In the genomic region with DNA sequence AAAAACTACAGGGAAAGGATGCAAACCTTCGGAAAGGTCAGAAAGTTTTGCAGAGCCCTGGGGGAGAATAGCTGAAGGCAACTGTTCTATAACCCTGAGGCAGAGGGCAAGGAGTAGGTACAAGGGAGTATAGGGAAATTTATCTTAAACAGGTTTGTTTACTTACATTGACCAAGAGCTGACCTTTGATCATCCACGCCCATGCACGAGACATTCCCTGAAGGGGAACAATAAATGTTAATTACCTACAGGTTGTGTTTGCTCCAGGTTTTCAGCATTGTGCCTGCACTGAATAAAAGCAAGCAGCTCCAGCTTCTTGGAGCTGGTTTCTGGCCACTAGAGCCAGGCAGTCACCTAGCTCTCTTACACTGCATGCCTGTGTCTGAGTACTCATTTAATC, we compare ENCODE assay signal across 1 cellular context.
TF ChIP-seq lines count a peak whose summit lies in the region.

No MANE protein-coding gene starts in this region.

TF ChIP-seq in HepG2, 621 proteins besides CTCF, POLR2A, EP300 and RAD21 (continued from another document and continues in another):
- TF ChIP-seq, protein P1, sequence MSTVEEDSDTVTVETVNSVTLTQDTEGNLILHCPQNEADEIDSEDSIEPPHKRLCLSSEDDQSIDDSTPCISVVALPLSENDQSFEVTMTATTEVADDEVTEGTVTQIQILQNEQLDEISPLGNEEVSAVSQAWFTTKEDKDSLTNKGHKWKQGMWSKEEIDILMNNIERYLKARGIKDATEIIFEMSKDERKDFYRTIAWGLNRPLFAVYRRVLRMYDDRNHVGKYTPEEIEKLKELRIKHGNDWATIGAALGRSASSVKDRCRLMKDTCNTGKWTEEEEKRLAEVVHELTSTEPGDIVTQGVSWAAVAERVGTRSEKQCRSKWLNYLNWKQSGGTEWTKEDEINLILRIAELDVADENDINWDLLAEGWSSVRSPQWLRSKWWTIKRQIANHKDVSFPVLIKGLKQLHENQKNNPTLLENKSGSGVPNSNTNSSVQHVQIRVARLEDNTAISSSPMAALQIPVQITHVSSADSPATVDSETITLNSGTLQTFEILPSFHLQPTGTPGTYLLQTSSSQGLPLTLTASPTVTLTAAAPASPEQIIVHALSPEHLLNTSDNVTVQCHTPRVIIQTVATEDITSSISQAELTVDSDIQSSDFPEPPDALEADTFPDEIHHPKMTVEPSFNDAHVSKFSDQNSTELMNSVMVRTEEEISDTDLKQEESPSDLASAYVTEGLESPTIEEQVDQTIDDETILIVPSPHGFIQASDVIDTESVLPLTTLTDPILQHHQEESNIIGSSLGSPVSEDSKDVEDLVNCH (CRISPR knock-in tag; IDR thresholded peaks at IDR 0.05): no peak
- TF ChIP-seq MIXL1 (CRISPR knock-in tag; IDR thresholded peaks at IDR 0.05) (0 out of 2 replicates have a peak, but pooled peaks have one; percentile 38), TEAD3 (CRISPR knock-in tag; optimal IDR thresholded peaks at IDR 0.05; ENCODE audit: borderline replicate concordance) (no peak), IKZF1 (IDR thresholded peaks at IDR 0.05) (no peak), RBFOX2 (IDR thresholded peaks at IDR 0.05; ENCODE audit: low read depth, low read length) (no peak), SOX5 (CRISPR knock-in tag; IDR thresholded peaks at IDR 0.05; ENCODE audit: borderline replicate concordance) (peak; percentile 95), SOX6 (IDR thresholded peaks at IDR 0.05) (no peak), SOX6 (CRISPR knock-in tag; IDR thresholded peaks at IDR 0.05) (peak; percentile 97), ZNF367 (CRISPR knock-in tag; IDR thresholded peaks at IDR 0.05; ENCODE audit: borderline replicate concordance) (no peak), NFAT5 (CRISPR knock-in tag; IDR thresholded peaks at IDR 0.05) (no peak), ZBTB20 (CRISPR knock-in tag; IDR thresholded peaks at IDR 0.05; ENCODE audit: borderline replicate concordance, low read depth) (no peak), SALL1 (CRISPR knock-in tag; IDR thresholded peaks at IDR 0.05) (peak; percentile 32; the same call in 1 of the 2 replicates), TEF (CRISPR knock-in tag; IDR thresholded peaks at IDR 0.05) (no peak), ZNF383 (CRISPR knock-in tag; IDR thresholded peaks at IDR 0.05; ENCODE audit: borderline replicate concordance) (no peak), NR2C2 (CRISPR knock-in tag; IDR thresholded peaks at IDR 0.05; ENCODE audit: borderline replicate concordance) (no peak), SIX4 (CRISPR knock-in tag; IDR thresholded peaks at IDR 0.05) (no peak), SKI (IDR thresholded peaks at IDR 0.05; ENCODE audit: partially characterized antibody) (no peak), KDM1A (CRISPR knock-in tag; IDR thresholded peaks at IDR 0.05) (no peak), PHF8 (CRISPR knock-in tag; IDR thresholded peaks at IDR 0.05) (no peak), ARID3A (IDR thresholded peaks at IDR 0.05; ENCODE audit: low read depth, low read length) (peak; percentile 40; the same call in 1 of the 2 replicates), ATF7 (IDR thresholded peaks at IDR 0.05) (no peak), ATF7 (CRISPR knock-in tag; IDR thresholded peaks at IDR 0.05) (no peak), FOXP1 (IDR thresholded peaks at IDR 0.05) (no peak), FOXP1 (CRISPR knock-in tag; IDR thresholded peaks at IDR 0.05) (peak; percentile 73; the same call in 1 of the 2 replicates), ARNTL (CRISPR knock-in tag; IDR thresholded peaks at IDR 0.05) (no peak), MIER3 (CRISPR knock-in tag; IDR thresholded peaks at IDR 0.05; ENCODE audit: borderline replicate concordance) (no peak), KAT2B (IDR thresholded peaks at IDR 0.05; ENCODE audit: borderline replicate concordance, low read depth, low read length) (no peak), ASH2L (IDR thresholded peaks at IDR 0.05; ENCODE audit: insufficient read length, low read depth, low read length) (no peak), E2F1 (CRISPR knock-in tag; IDR thresholded peaks at IDR 0.05) (no peak), SIN3B (IDR thresholded peaks at IDR 0.05; ENCODE audit: low read length) (no peak), PPARG (CRISPR knock-in tag; conservative IDR thresholded peaks at IDR 0.05) (no peak), MATR3 (CRISPR knock-in tag; IDR thresholded peaks at IDR 0.05) (no peak), HIC2 (CRISPR knock-in tag; IDR thresholded peaks at IDR 0.05; ENCODE audit: low read depth) (no peak)
- TF ChIP-seq, protein P2, sequence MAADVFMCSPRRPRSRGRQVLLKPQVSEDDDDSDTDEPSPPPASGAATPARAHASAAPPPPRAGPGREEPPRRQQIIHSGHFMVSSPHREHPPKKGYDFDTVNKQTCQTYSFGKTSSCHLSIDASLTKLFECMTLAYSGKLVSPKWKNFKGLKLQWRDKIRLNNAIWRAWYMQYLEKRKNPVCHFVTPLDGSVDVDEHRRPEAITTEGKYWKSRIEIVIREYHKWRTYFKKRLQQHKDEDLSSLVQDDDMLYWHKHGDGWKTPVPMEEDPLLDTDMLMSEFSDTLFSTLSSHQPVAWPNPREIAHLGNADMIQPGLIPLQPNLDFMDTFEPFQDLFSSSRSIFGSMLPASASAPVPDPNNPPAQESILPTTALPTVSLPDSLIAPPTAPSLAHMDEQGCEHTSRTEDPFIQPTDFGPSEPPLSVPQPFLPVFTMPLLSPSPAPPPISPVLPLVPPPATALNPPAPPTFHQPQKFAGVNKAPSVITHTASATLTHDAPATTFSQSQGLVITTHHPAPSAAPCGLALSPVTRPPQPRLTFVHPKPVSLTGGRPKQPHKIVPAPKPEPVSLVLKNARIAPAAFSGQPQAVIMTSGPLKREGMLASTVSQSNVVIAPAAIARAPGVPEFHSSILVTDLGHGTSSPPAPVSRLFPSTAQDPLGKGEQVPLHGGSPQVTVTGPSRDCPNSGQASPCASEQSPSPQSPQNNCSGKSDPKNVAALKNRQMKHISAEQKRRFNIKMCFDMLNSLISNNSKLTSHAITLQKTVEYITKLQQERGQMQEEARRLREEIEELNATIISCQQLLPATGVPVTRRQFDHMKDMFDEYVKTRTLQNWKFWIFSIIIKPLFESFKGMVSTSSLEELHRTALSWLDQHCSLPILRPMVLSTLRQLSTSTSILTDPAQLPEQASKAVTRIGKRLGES (CRISPR knock-in tag; IDR thresholded peaks at IDR 0.05; ENCODE audit: borderline replicate concordance): no peak
- TF ChIP-seq, protein P3, sequence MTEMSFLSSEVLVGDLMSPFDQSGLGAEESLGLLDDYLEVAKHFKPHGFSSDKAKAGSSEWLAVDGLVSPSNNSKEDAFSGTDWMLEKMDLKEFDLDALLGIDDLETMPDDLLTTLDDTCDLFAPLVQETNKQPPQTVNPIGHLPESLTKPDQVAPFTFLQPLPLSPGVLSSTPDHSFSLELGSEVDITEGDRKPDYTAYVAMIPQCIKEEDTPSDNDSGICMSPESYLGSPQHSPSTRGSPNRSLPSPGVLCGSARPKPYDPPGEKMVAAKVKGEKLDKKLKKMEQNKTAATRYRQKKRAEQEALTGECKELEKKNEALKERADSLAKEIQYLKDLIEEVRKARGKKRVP (CRISPR knock-in tag; IDR thresholded peaks at IDR 0.05): no peak
- TF ChIP-seq, protein P4, sequence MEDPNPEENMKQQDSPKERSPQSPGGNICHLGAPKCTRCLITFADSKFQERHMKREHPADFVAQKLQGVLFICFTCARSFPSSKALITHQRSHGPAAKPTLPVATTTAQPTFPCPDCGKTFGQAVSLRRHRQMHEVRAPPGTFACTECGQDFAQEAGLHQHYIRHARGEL (CRISPR knock-in tag; IDR thresholded peaks at IDR 0.05): no peak
- TF ChIP-seq, protein P5, sequence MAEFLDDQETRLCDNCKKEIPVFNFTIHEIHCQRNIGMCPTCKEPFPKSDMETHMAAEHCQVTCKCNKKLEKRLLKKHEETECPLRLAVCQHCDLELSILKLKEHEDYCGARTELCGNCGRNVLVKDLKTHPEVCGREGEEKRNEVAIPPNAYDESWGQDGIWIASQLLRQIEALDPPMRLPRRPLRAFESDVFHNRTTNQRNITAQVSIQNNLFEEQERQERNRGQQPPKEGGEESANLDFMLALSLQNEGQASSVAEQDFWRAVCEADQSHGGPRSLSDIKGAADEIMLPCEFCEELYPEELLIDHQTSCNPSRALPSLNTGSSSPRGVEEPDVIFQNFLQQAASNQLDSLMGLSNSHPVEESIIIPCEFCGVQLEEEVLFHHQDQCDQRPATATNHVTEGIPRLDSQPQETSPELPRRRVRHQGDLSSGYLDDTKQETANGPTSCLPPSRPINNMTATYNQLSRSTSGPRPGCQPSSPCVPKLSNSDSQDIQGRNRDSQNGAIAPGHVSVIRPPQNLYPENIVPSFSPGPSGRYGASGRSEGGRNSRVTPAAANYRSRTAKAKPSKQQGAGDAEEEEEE (CRISPR knock-in tag; IDR thresholded peaks at IDR 0.05; ENCODE audit: borderline replicate concordance): no peak
- TF ChIP-seq, protein P6, sequence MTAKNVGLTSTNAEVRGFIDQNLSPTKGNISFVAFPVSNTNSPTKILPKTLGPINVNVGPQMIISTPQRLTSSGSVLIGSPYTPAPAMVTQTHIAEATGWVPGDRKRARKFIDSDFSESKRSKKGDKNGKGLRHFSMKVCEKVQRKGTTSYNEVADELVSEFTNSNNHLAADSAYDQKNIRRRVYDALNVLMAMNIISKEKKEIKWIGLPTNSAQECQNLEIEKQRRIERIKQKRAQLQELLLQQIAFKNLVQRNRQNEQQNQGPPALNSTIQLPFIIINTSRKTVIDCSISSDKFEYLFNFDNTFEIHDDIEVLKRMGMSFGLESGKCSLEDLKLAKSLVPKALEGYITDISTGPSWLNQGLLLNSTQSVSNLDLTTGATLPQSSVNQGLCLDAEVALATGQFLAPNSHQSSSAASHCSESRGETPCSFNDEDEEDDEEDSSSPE (CRISPR knock-in tag; IDR thresholded peaks at IDR 0.05): no peak
